Comparison of ENCODE assay signal across 7 cellular contexts in genomic region chr11:125062931-125063428, GRCh38. TPM values are rescaled to one million over a fixed set of nuclear protein-coding genes. Genes with fewer than 3 reads are reported as not detected.
DNase-seq lines count a peak whose midpoint lies in the region; TF ChIP-seq lines count a peak whose summit lies in the region.

TSS of gene SLC37A2 (plus strand) at chr11:125063305. CDS start at chr11:125063368, 63 bp downstream.

- H3K36me3 ChIP-seq in H7 (replicated peaks; ENCODE audit: control insufficient read depth, insufficient read depth, low read length): no peaks in the 10 kb centered on the region
- H3K36me3 ChIP-seq in esophagus (ENCODE audit: control insufficient read depth in 2 of 2, insufficient read depth in 2 of 2, low read length in 1 of 2): no peaks in the 10 kb centered on the region

- H3K4me1 ChIP-seq in esophagus (ENCODE audit: control insufficient read depth in 2 of 2, insufficient read depth in 2 of 2, low read length in 1 of 2): peaks cover 4 to 12% of the 10 kb centered on the region in 2 donors

- peak within 1 kb of the TSS; percentile 83 for H3K4me3 Mint-ChIP-seq in activated CD4-positive, alpha-beta memory T cell treated with anti-CD3 and anti-CD28 coated beads, Interleukin-2, amount 10 ng/mL, durations not matched to agents 7 days and 5 days

- in situ Hi-C loops in GM13976 (cut with MboI; ENCODE audit: low sequenced_read_pairs, unreplicated experiment): no loop called here

- no peaks in the 10 kb centered on the region for H3K36me3 Mint-ChIP-seq in activated CD4-positive, alpha-beta memory T cell treated with anti-CD3 and anti-CD28 coated beads, Interleukin-2, amount 10 ng/mL, durations not matched to agents 7 days and 5 days (ENCODE audit: low read depth)

- DNase-seq in GM13976 (ENCODE audit: low spot score) (peak; percentile 90), H7 (peak; percentile 94), LNCaP clone FGC (ENCODE audit: low read depth) (no peak), mucosa of gallbladder (ENCODE audit: low spot score) (peak; percentile 52)
- DNase-seq in activated CD4-positive, alpha-beta memory T cell treated with anti-CD3 and anti-CD28 coated beads, Interleukin-2, amount 10 ng/mL, durations not matched to agents 7 days and 5 days: peak; percentile 74
- DNase-seq in stimulated activated naive CD4-positive, alpha-beta T cell treated with Interleukin-2 at 50 U/mL for 16 hours (lab: John Stamatoyannopoulos, UW): peak; percentile 24

- POLR2A ChIA-PET in activated CD4-positive, alpha-beta memory T cell treated with anti-CD3 and anti-CD28 coated beads, Interleukin-2, amount 10 ng/mL, durations not matched to agents 7 days and 5 days (lab: Charles Lee): interaction anchor here (0.6 to 0.7 kb wide), 2 partner anchors 8 to 49 kb away, joined by 3 read pairs; partner anchors contain the start of gene TMEM218

- peaks cover 16% of the 10 kb centered on the region for H3K4me1 Mint-ChIP-seq in activated CD4-positive, alpha-beta memory T cell treated with anti-CD3 and anti-CD28 coated beads, Interleukin-2, amount 10 ng/mL, durations not matched to agents 7 days and 5 days

- H3K27ac Mint-ChIP-seq in activated CD4-positive, alpha-beta memory T cell treated with anti-CD3 and anti-CD28 coated beads, Interleukin-2, amount 10 ng/mL, durations not matched to agents 7 days and 5 days: no peak within 1 kb of the TSS

- WGBS in esophagus, 2 donors: 1% methylated on average over 40 to 46 of the region's 46 CpGs

- H3K27me3 ChIP-seq in H7 (ENCODE audit: control insufficient read depth, insufficient read depth, low read length) (peaks cover 50% of the 10 kb centered on the region), esophagus (ENCODE audit: control insufficient read depth in 1 of 2, insufficient read depth in 2 of 2, low read length in 2 of 2) (peaks cover 0 to 2% of the 10 kb centered on the region in 2 donors)

- H3K9me3 ChIP-seq in esophagus (ENCODE audit: control insufficient read depth in 2 of 2, insufficient read depth in 1 of 2, low read depth in 1 of 2, low read length in 1 of 2): no peaks in the 10 kb centered on the region

- peak; percentile 26 for TF ChIP-seq CTCF in GM13976 (IDR thresholded peaks at IDR 0.05; ENCODE audit: borderline replicate concordance, control extremely low read depth, extremely low read depth, insufficient read depth, missing control alignments)
- TF ChIP-seq CTCF in LNCaP clone FGC (IDR thresholded peaks at IDR 0.05; ENCODE audit: control insufficient read depth, extremely low read depth, insufficient read depth): no peak

- peak within 1 kb of the TSS; percentile 61 to 68 for H3K27ac ChIP-seq in esophagus (ENCODE audit: low read depth in 2 of 2, low read length in 1 of 2)

- peak within 1 kb of the TSS; percentile 70 for H3K4me3 ChIP-seq in H7 (ENCODE audit: insufficient read depth, low read depth, low read length)
- peak within 1 kb of the TSS; percentile 35 for H3K4me3 ChIP-seq in LNCaP clone FGC (ENCODE audit: low read depth, low read length)
- H3K4me3 ChIP-seq in esophagus (ENCODE audit: low read depth in 1 of 2, low read length in 2 of 2): peak within 1 kb of the TSS; percentile 59 to 86

- H3K9me3 Mint-ChIP-seq in activated CD4-positive, alpha-beta memory T cell treated with anti-CD3 and anti-CD28 coated beads, Interleukin-2, amount 10 ng/mL, durations not matched to agents 7 days and 5 days: no peaks in the 10 kb centered on the region

- H3K27me3 Mint-ChIP-seq in activated CD4-positive, alpha-beta memory T cell treated with anti-CD3 and anti-CD28 coated beads, Interleukin-2, amount 10 ng/mL, durations not matched to agents 7 days and 5 days: peaks cover 48% of the 10 kb centered on the region

- CTCF ChIA-PET in activated CD4-positive, alpha-beta memory T cell treated with anti-CD3 and anti-CD28 coated beads, Interleukin-2, amount 10 ng/mL, durations not matched to agents 7 days and 5 days (lab: Charles Lee): interaction anchor here (2.1 kb wide), 1 partner anchor 187 kb away, joined by 5 read pairs; no protein-coding TSS in a partner anchor

RNA-seq across cellular contexts. Expression of gene SLC37A2, which starts in this region (rescaled TPM):
- 0.73 and 0.89 TPM in 2 replicates for total RNA-seq in H7 (2014; rRNA removed; shearing (Covaris generic))
- 1 to 10 TPM; 2.2 to 2.6 TPM for total RNA-seq in activated CD4-positive, alpha-beta memory T cell treated with anti-CD3 and anti-CD28 coated beads, Interleukin-2, amount 10 ng/mL, durations not matched to agents 7 days and 5 days
- 10 to 100 TPM; 21.7 to 27.0 TPM for polyA plus RNA-seq in esophagus
- total RNA-seq in mucosa of gallbladder: 7.8 TPM

Comparison
In these comparisons a context has a peak if more than half of its experiments do, and no peak if none do; other contexts are left out.
1. Peak in DNase-seq and H3K4me3 ChIP-seq in H7; RNA of the gene not detected or under 1 TPM.